Comparison of ENCODE assay signal across 23 cellular contexts in the genomic region with DNA sequence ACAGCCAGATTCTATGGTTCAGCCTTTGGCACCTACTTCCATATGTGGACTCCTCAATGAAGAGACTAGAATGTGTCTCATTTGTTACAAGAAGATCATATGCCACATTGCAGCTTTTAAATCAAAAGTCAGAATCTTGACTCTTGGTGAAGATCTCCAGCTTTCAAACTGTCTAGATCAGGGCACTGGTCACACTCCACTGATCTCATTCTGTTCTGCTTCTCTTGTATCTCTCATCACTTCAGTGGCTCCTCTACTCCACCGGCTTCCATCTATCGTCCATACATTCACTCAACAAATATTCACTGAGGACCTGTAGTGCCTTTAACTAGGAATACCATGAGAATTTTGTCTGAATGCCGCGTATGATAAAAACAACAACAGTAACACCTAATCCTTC.
DNase-seq lines count a peak whose midpoint lies in the region; ATAC-seq, FAIRE-seq and TF ChIP-seq lines count a peak whose summit lies in the region.
"Had no signal": no experiment of that assay in that cellular context is flagged by ENCODE, and none has a peak within 500 bp of the region (broad histone marks: within the 10 kb centered on the region; RNA-seq: fewer than 3 reads in every experiment).

No MANE protein-coding gene starts in this region.

- no peak overlapping the region for H3K27ac Mint-ChIP-seq in astrocyte (ENCODE audit: unreplicated experiment)
- H3K27ac Mint-ChIP-seq: CD4-positive, alpha-beta T cell; HFFc6 had no signal

- H3K79me2 ChIP-seq in astrocyte (ENCODE audit: insufficient read depth, low read length) (no peaks in the 10 kb centered on the region), GM23248 (ENCODE audit: insufficient read depth) (no peaks in the 10 kb centered on the region)

- H3F3A ChIP-seq in GM23248 (ENCODE audit: insufficient read depth): peaks cover 24% of the 10 kb centered on the region

- no peak overlapping the region for H3K4me3 Mint-ChIP-seq in astrocyte (ENCODE audit: unreplicated experiment)
- H3K4me3 Mint-ChIP-seq: CD4-positive, alpha-beta T cell; HFFc6 had no signal

- H3K9me3 ChIP-seq in heart right ventricle (no peaks in the 10 kb centered on the region), astrocyte (ENCODE audit: insufficient read depth, low read depth, low read length) (no peaks in the 10 kb centered on the region), skeletal muscle tissue (ENCODE audit: control insufficient read depth in 3 of 3, low read length in 3 of 3) (no peaks in the 10 kb centered on the region), GM23248 (ENCODE audit: low read depth) (no peaks in the 10 kb centered on the region)
- H3K9me3 ChIP-seq: HAP-1, SK-N-SH had no signal

- peaks cover 19% of the 10 kb centered on the region for H3K4me1 Mint-ChIP-seq in astrocyte (ENCODE audit: low read depth, unreplicated experiment)

- in situ Hi-C loops in KBM-7 (cut with MboI; ENCODE audit: low pct_unique_long_range_greater_than_20kb, low sequenced_read_pairs): no loop called here
- in situ Hi-C loops in GM23248 (cut with MboI): loop anchor here (25.0 kb wide), 1 partner anchor 188 kb away; no protein-coding TSS in a partner anchor

- H3K36me3 ChIP-seq in heart right ventricle (no peaks in the 10 kb centered on the region), astrocyte (ENCODE audit: insufficient read depth, low read length) (no peaks in the 10 kb centered on the region), skeletal muscle tissue (ENCODE audit: control insufficient read depth in 3 of 3, insufficient read depth in 3 of 3, low read length in 3 of 3) (no peaks in the 10 kb centered on the region), GM23248 (ENCODE audit: low read depth) (no peaks in the 10 kb centered on the region)
- H3K36me3 ChIP-seq: HAP-1 had no signal

- 73 to 74% methylated on average over 4 of the region's 4 CpGs for WGBS in heart right ventricle, 2 donors
- 74 to 79% methylated on average over 4 of the region's 4 CpGs for WGBS in GM23248 (ENCODE audit: low coverage in 1 of 2, low lambda C conversion rate in 2 of 2, missing lambda C conversion rate in 2 of 2), 2 experiments

- no peaks in the 10 kb centered on the region for H3K36me3 Mint-ChIP-seq in astrocyte (ENCODE audit: low read depth, unreplicated experiment)

- H3K27me3 ChIP-seq in heart right ventricle (no peaks in the 10 kb centered on the region), astrocyte (ENCODE audit: insufficient read depth, low read length) (no peaks in the 10 kb centered on the region), skeletal muscle tissue (ENCODE audit: control insufficient read depth in 3 of 3, insufficient read depth in 3 of 3, low read length in 3 of 3) (no peaks in the 10 kb centered on the region), GM23248 (replicated peaks; ENCODE audit: insufficient read depth) (no peaks in the 10 kb centered on the region)

- H3K4me2 ChIP-seq in astrocyte (ENCODE audit: low read length) (no peak overlapping the region), GM23248 (ENCODE audit: unreplicated experiment) (no peak overlapping the region)
- H3K4me2 ChIP-seq: SK-N-SH had no signal

- DNase-seq in heart right ventricle: no peak
- DNase-seq in Right ventricle myocardium superior: no peak
- DNase-seq in KBM-7: peak; percentile 29
- no peak for DNase-seq in astrocyte (ENCODE audit: low read depth)
- DNase-seq in GM23248: no peak
- DNase-seq: 8988T; ACHN; CD4-positive, alpha-beta T cell; GOT3; HFFc6; MM.1S; NCI-H1694; NCI-H2029 treated with DMSO at 0.1 percent for 48 hours; NCI-H2227 treated with DMSO at 0.1 percent for 48 hours; NCI-H526 treated with DMSO at 0.1 percent for 48 hours; SK-N-SH had no signal

- no peak for TF ChIP-seq CTCF in heart right ventricle (IDR thresholded peaks at IDR 0.05)
- no peak for TF ChIP-seq CTCF in astrocyte (IDR thresholded peaks at IDR 0.05; ENCODE audit: insufficient read depth, low read depth, low read length)

- ATAC-seq in heart right ventricle (no peak), Right ventricle myocardium superior (ENCODE audit: poor library complexity) (no peak), HG03039 (IDR thresholded peaks at IDR 0.05; ENCODE audit: unreplicated experiment) (no peak)
- ATAC-seq: K562 had no signal

- H3K9me2 ChIP-seq in GM23248 (ENCODE audit: insufficient read depth): no peaks in the 10 kb centered on the region
- H3K9me2 ChIP-seq: SK-N-SH had no signal

- H3K9me3 Mint-ChIP-seq in astrocyte (ENCODE audit: unreplicated experiment): no peaks in the 10 kb centered on the region
- H3K9me3 Mint-ChIP-seq: CD4-positive, alpha-beta T cell; HFFc6 had no signal

- peak overlapping the region in 6 of 10 donors; percentile 49 to 91 (median 89) for H3K27ac ChIP-seq in heart right ventricle
- H3K27ac ChIP-seq in astrocyte (ENCODE audit: low read depth, low read length): no peak overlapping the region
- peak overlapping the region; percentile 95 for H3K27ac ChIP-seq in skeletal muscle tissue (ENCODE audit: low read depth, low read length)
- H3K27ac ChIP-seq in GM23248: no peak overlapping the region

- no peak overlapping the region for H3K4me3 ChIP-seq in heart right ventricle
- H3K4me3 ChIP-seq in astrocyte (ENCODE audit: insufficient read depth, low read depth, low read length): no peak overlapping the region
- no peak overlapping the region for H3K4me3 ChIP-seq in skeletal muscle tissue (ENCODE audit: low read length in 3 of 3)
- H3K4me3 ChIP-seq in GM23248: no peak overlapping the region
- H3K4me3 ChIP-seq: HAP-1, K562 had no signal

- H3K4me1 ChIP-seq in heart right ventricle (peaks cover 5 to 65% (median 47%) of the 10 kb centered on the region in 9 donors), astrocyte (ENCODE audit: insufficient read depth, low read length) (peaks cover 15% of the 10 kb centered on the region), skeletal muscle tissue (ENCODE audit: control insufficient read depth in 3 of 3, insufficient read depth in 3 of 3, low read length in 3 of 3) (peaks cover 48 to 71% (median 52%) of the 10 kb centered on the region in 3 donors), GM23248 (ENCODE audit: insufficient read depth) (peaks cover 27% of the 10 kb centered on the region)
- H3K4me1 ChIP-seq: HAP-1 had no signal

- H4K20me1 ChIP-seq in astrocyte (ENCODE audit: insufficient read depth, low read length) (no peaks in the 10 kb centered on the region), GM23248 (ENCODE audit: insufficient read depth) (no peaks in the 10 kb centered on the region)

- H2AFZ ChIP-seq in astrocyte (ENCODE audit: low read depth, low read length): no peak overlapping the region
- no peak overlapping the region for H2AFZ ChIP-seq in GM23248

- FAIRE-seq in astrocyte (lab: Jason Lieb, UNC): peak; percentile 23
- FAIRE-seq: D721Med, HTR-8/SVneo, K562, RCC 7860 had no signal

- H3K9ac ChIP-seq in astrocyte (ENCODE audit: low read length): no peak overlapping the region
- no peak overlapping the region for H3K9ac ChIP-seq in skeletal muscle tissue (ENCODE audit: low read depth in 1 of 3, low read length in 3 of 3)
- no peak overlapping the region for H3K9ac ChIP-seq in GM23248
- H3K9ac ChIP-seq: SK-N-SH had no signal

- intact Hi-C loops in heart right ventricle (cut with DNase I) (loop anchor here in 2 of 10 donors (10.0 kb wide), 2 partner anchors 206 to 304 kb away; a partner anchor contains a TSS), Right ventricle myocardium superior (cut with DNase I) (no loop called here)

- H3K27me3 Mint-ChIP-seq in astrocyte (ENCODE audit: low read depth, unreplicated experiment): no peaks in the 10 kb centered on the region
- H3K27me3 Mint-ChIP-seq: CD4-positive, alpha-beta T cell had no signal

Comparison
In these comparisons a context has a peak if more than half of its experiments do, and no peak if none do; other contexts are left out.
1. H3K27ac ChIP-seq: peak in heart right ventricle (6 of 10) and skeletal muscle tissue (single experiment); none in astrocyte (single experiment) and GM23248 (single experiment).